Comparison of ENCODE assay signal across 14 cellular contexts in the genomic region with DNA sequence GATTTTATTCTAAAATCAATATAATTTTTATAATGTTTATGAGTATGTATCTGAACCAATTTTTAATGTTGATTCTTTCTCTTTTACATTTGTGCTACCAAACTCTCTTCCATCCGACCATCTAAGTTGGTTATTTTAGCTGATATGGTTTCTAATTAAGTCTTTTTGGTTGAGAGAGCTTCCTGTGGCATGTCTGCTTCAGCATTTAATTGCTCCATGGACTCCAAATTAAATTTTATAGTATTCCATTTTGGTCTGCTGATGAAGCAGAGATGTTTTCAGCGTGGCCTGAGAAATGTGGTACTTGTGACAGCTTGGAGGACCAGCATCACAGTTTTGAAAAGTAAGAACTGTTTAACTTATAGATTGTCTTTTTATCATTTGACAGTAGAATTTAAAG.
DNase-seq lines count a peak whose midpoint lies in the region; ATAC-seq and TF ChIP-seq lines count a peak whose summit lies in the region.
"Had no signal": no experiment of that assay in that cellular context is flagged by ENCODE, and none has a peak within 500 bp of the region (broad histone marks: within the 10 kb centered on the region; RNA-seq: fewer than 3 reads in every experiment).

No MANE protein-coding gene starts in this region.

- TF ChIP-seq CTCF in Loucy (conservative IDR thresholded peaks at IDR 0.05; ENCODE audit: low read length), result no peak

- H3K9me2 ChIP-seq in Loucy (replicated peaks; ENCODE audit: low read depth, low read length), result no peaks in the 10 kb centered on the region

- no peak overlapping the region for H3K9ac ChIP-seq in Loucy (ENCODE audit: low read depth, low read length, poor library complexity, severe bottlenecking)
- H3K9ac ChIP-seq: BLaER1, GM23248 had no signal

- DNase-seq in EH (ENCODE audit: low read depth), result peak; percentile 26
- DNase-seq in kidney glomerular epithelial cell (lab: John Stamatoyannopoulos, UW), result no peak
- no peak for DNase-seq in NCI-H2107 (lab: John Stamatoyannopoulos, UW)
- DNase-seq: Caco-2; CD4-positive, CD25-positive, alpha-beta regulatory T cell; CD8-positive, alpha-beta T cell; DMS153; GM23248; H7; HCEC 1CT had no signal

- H3K79me2 ChIP-seq in Loucy (ENCODE audit: insufficient read depth, low read length), result no peaks in the 10 kb centered on the region; the same call in 1 of the 2 replicates

- ATAC-seq in SK-N-SH treated with all-trans-retinoic acid at 6 μM for 48 hours, result no peak
- ATAC-seq in GM19397 (IDR thresholded peaks at IDR 0.05; ENCODE audit: unreplicated experiment), result no peak
- ATAC-seq: CD8-positive, alpha-beta T cell had no signal

- H3K4me3 ChIP-seq in Loucy (ENCODE audit: low read length, poor library complexity, severe bottlenecking), result peak overlapping the region; percentile 18
- H3K4me3 ChIP-seq: BLaER1, GM23248 had no signal

- no peaks in the 10 kb centered on the region for H3F3A ChIP-seq in Loucy (ENCODE audit: low read depth)

- H3K27me3 ChIP-seq in Loucy (ENCODE audit: insufficient read depth, low read length, poor library complexity, severe bottlenecking), result no peaks in the 10 kb centered on the region
- H3K27me3 ChIP-seq: BLaER1 had no signal

- no peak overlapping the region for H2AFZ ChIP-seq in Loucy (ENCODE audit: low read length)
- H2AFZ ChIP-seq: GM23248 had no signal

- H3K9me3 ChIP-seq in Loucy (ENCODE audit: insufficient read depth, low read depth, low read length), result peaks cover 15% of the 10 kb centered on the region
- H3K9me3 ChIP-seq: Caco-2 had no signal

- H4K20me1 ChIP-seq in Loucy (ENCODE audit: insufficient read depth, low read length, poor library complexity, severe bottlenecking), result no peaks in the 10 kb centered on the region
- H4K20me1 ChIP-seq: BLaER1 had no signal

- peaks cover 45% of the 10 kb centered on the region for H3K4me1 ChIP-seq in Loucy (ENCODE audit: insufficient read depth, low read length, poor library complexity, severe bottlenecking)
- H3K4me1 ChIP-seq: Caco-2 had no signal

- H3K36me3 ChIP-seq in Loucy (ENCODE audit: insufficient read depth, low read length), result no peaks in the 10 kb centered on the region; the same call in 1 of the 2 replicates

- peak overlapping the region; percentile 16 for H3K4me2 ChIP-seq in Loucy (ENCODE audit: low read depth, low read length, poor library complexity, severe bottlenecking)
- H3K4me2 ChIP-seq: BLaER1 had no signal

TF ChIP-seq in SK-N-SH treated with all-trans-retinoic acid at 6 μM for 48 hours, 23 proteins besides CTCF, POLR2A, EP300 and RAD21:
- TF ChIP-seq BACH2 (CRISPR knock-in tag; IDR thresholded peaks at IDR 0.05; ENCODE audit: borderline replicate concordance) (no peak), ISL1 (CRISPR knock-in tag; IDR thresholded peaks at IDR 0.05) (peak; percentile 25; the same call in 1 of the 2 replicates), ZFP30 (CRISPR knock-in tag; IDR thresholded peaks at IDR 0.05) (peak; percentile 88), TCF4 (CRISPR knock-in tag; IDR thresholded peaks at IDR 0.05; ENCODE audit: borderline replicate concordance) (peak; percentile 63), ZNF8 (CRISPR knock-in tag; IDR thresholded peaks at IDR 0.05) (peak; percentile 84)
